In the genomic region with DNA sequence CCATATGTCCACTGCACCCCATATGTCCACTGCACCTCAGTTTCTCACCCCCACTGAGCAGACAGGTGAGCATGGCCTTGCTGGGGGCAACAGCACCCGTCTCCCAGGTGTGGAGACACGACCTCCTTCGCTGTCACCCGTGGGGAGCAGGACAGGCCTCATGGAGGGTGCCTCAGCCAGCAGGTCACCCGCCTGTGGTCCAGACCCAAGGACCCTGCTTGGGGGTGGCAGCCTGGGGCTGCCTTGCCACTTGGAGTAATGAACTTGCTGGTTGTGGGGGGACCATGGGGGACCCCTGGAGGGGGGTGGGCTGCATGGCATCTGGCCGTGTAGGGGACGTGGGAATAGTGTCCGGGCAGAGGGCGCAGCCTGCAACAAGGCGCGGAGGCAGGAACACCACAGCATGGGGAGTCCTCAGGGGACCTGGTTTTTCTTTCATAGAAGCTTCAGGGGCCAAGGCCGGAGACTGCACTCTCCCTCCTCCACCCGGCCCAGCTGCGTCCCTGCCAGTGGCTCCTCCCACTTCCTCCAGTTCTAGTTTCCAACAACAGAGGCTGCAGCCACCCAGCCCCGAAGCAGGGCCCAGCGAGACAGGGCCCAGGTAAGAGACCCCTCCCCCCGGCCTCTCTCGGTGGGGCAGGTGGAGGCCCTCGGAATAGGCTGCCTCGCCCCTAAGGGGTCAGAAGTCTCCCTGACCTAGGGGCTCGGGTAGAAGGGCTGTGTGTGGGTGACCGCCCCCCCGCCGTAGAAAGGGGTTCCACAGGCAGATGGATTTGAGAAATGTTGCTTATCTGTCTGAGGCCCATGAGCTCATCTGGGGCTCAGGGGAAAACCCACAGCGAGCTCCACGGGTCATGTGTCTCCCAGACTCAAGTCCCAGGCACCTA, we compare ENCODE assay signal across 8 cellular contexts. TPM values are rescaled to one million over a fixed set of nuclear protein-coding genes. Genes with fewer than 3 reads are reported as not detected.
DNase-seq lines count a peak whose midpoint lies in the region; ATAC-seq, FAIRE-seq and TF ChIP-seq lines count a peak whose summit lies in the region.

TSS of gene NHLRC4 (plus strand) at position 531 of the 887 bp plus-strand sequence. CDS start 1,043 bp downstream, outside the sequence.

- no peaks in the 10 kb centered on the region for H3K36me3 Mint-ChIP-seq in activated T-helper 17 cell treated with anti-CD3 and anti-CD28 coated beads, Interleukin-2, amount 50 U/mL, for 72 hours (ENCODE audit: low read depth)

- TF ChIP-seq POLR2A in H54 (IDR thresholded peaks at IDR 0.05; ENCODE audit: low read depth, low read length) = no peak

- no peaks in the 10 kb centered on the region for H3K27me3 Mint-ChIP-seq in activated T-helper 17 cell treated with anti-CD3 and anti-CD28 coated beads, Interleukin-2, amount 50 U/mL, for 72 hours

- peaks cover 23% of the 10 kb centered on the region for H3K4me1 Mint-ChIP-seq in activated T-helper 17 cell treated with anti-CD3 and anti-CD28 coated beads, Interleukin-2, amount 50 U/mL, for 72 hours

- peak within 1 kb of the TSS; percentile 64 for H3K4me3 Mint-ChIP-seq in activated T-helper 17 cell treated with anti-CD3 and anti-CD28 coated beads, Interleukin-2, amount 50 U/mL, for 72 hours

- H3K27ac Mint-ChIP-seq in activated T-helper 17 cell treated with anti-CD3 and anti-CD28 coated beads, Interleukin-2, amount 50 U/mL, for 72 hours = peak within 1 kb of the TSS; percentile 70

- intact Hi-C loops in Right ventricle myocardium inferior (cut with DNase I) = no loop called here

- no peaks in the 10 kb centered on the region for H3K9me3 Mint-ChIP-seq in activated T-helper 17 cell treated with anti-CD3 and anti-CD28 coated beads, Interleukin-2, amount 50 U/mL, for 72 hours

- peak; percentile 66 for ATAC-seq in activated T-helper 17 cell treated with anti-CD3 and anti-CD28 coated beads, Interleukin-2, amount 50 U/mL, for 72 hours (replicated peaks)
- ATAC-seq in Right ventricle myocardium inferior (peak; percentile 61), GM21825 (IDR thresholded peaks at IDR 0.05; ENCODE audit: unreplicated experiment) (no peak), GM19324 (IDR thresholded peaks at IDR 0.05; ENCODE audit: low FRiP score, unreplicated experiment) (no peak)

- FAIRE-seq in H54 (lab: Jason Lieb, UNC) = no peak

- DNase-seq in DMS153 (lab: John Stamatoyannopoulos, UW) (peak; percentile 41), H54 (ENCODE audit: insufficient read length, low spot score) (peak; percentile 82), NOMO-1 (lab: John Stamatoyannopoulos, UW; ENCODE audit: unreplicated experiment in 2 of 2) (peak; percentile 64), Right ventricle myocardium inferior (ENCODE audit: missing footprints) (peak; percentile 90), retina (peak; percentile 73)

RNA-seq across cellular contexts. Expression of gene NHLRC4, which starts in this region (rescaled TPM):
- total RNA-seq in activated T-helper 17 cell treated with anti-CD3 and anti-CD28 coated beads, Interleukin-2, amount 50 U/mL, for 72 hours = 1 to 10 TPM in 1 of 2 donors, under 1 TPM in 1; 0.80 to 1.1 TPM
- total RNA-seq in Right ventricle myocardium inferior = 0.57 TPM

Comparison
In these comparisons a context has a peak if more than half of its experiments do, and no peak if none do; other contexts are left out.
1. Peak in DNase-seq and ATAC-seq in Right ventricle myocardium inferior; RNA of the gene not detected or under 1 TPM.